ENCODE assay signal across 14 cellular contexts in genomic region chr11:121890377-121890776, GRCh38.
A peak's percentile ranks its signal among the peaks of the same experiment; 100 is the strongest.
DNase-seq lines count a peak whose midpoint lies in the region; ATAC-seq and TF ChIP-seq lines count a peak whose summit lies in the region.
"Had no signal": no experiment of that assay in that cellular context is flagged by ENCODE, and none has a peak within 500 bp of the region (broad histone marks: within the 10 kb centered on the region; RNA-seq: fewer than 3 reads in every experiment).

No MANE protein-coding gene starts in this region.

- H3K4me1 Mint-ChIP-seq in chondrocyte (ENCODE audit: low read depth): peaks cover 61% of the 10 kb centered on the region
- H3K4me1 Mint-ChIP-seq in activated CD4-positive, alpha-beta T cell treated with anti-CD3 and anti-CD28 coated beads, Interleukin-2, amount 10 ng/mL, durations not matched to agents 7 days and 5 days: no peaks in the 10 kb centered on the region
- H3K4me1 Mint-ChIP-seq: activated naive CD4-positive, alpha-beta T cell treated with anti-CD3 and anti-CD28 coated beads, Interleukin-2, amount 50 U/mL, for 24 hours had no signal

- H3K27ac Mint-ChIP-seq in chondrocyte (ENCODE audit: unreplicated experiment): peak overlapping the region; percentile 75
- H3K27ac Mint-ChIP-seq in activated CD4-positive, alpha-beta T cell treated with anti-CD3 and anti-CD28 coated beads, Interleukin-2, amount 10 ng/mL, durations not matched to agents 7 days and 5 days: no peak overlapping the region
- H3K27ac Mint-ChIP-seq: activated CD8-positive, alpha-beta T cell treated with anti-CD3 and anti-CD28 coated beads, Interleukin-2, amount 10 ng/mL, durations not matched to agents 7 days and 5 days; activated naive CD4-positive, alpha-beta T cell treated with anti-CD3 and anti-CD28 coated beads, Interleukin-2, amount 50 U/mL, for 24 hours had no signal

- H3K4me3 ChIP-seq in AG09309 (ENCODE audit: control insufficient read depth, low read depth, low read length): no peak overlapping the region
- H3K4me3 ChIP-seq in colonic mucosa: no peak overlapping the region
- H3K4me3 ChIP-seq: skin epidermis, upper lobe of left lung had no signal

- POLR2A ChIA-PET in activated CD4-positive, alpha-beta T cell treated with anti-CD3 and anti-CD28 coated beads, Interleukin-2, amount 10 ng/mL, durations not matched to agents 7 days and 5 days (lab: Charles Lee): no interaction called here

- H3K36me3 Mint-ChIP-seq in chondrocyte (ENCODE audit: low read depth): no peaks in the 10 kb centered on the region
- no peaks in the 10 kb centered on the region for H3K36me3 Mint-ChIP-seq in activated CD4-positive, alpha-beta T cell treated with anti-CD3 and anti-CD28 coated beads, Interleukin-2, amount 10 ng/mL, durations not matched to agents 7 days and 5 days (ENCODE audit: low read depth)
- H3K36me3 Mint-ChIP-seq: activated naive CD4-positive, alpha-beta T cell treated with anti-CD3 and anti-CD28 coated beads, Interleukin-2, amount 50 U/mL, for 24 hours had no signal

- intact Hi-C loops in colonic mucosa (cut with DNase I): no loop called here

- no peak for ATAC-seq in GM18505 (IDR thresholded peaks at IDR 0.05; ENCODE audit: unreplicated experiment)
- ATAC-seq in GM21723 (IDR thresholded peaks at IDR 0.05; ENCODE audit: unreplicated experiment): no peak
- ATAC-seq: activated CD8-positive, alpha-beta T cell treated with anti-CD3 and anti-CD28 coated beads, Interleukin-2, amount 10 ng/mL, durations not matched to agents 7 days and 5 days had no signal

- H3K27me3 Mint-ChIP-seq in chondrocyte (ENCODE audit: low read depth): no peaks in the 10 kb centered on the region
- no peaks in the 10 kb centered on the region for H3K27me3 Mint-ChIP-seq in activated CD4-positive, alpha-beta T cell treated with anti-CD3 and anti-CD28 coated beads, Interleukin-2, amount 10 ng/mL, durations not matched to agents 7 days and 5 days

- no peaks in the 10 kb centered on the region for H3K9me3 ChIP-seq in colonic mucosa
- H3K9me3 ChIP-seq: upper lobe of left lung had no signal

- H3K36me3 ChIP-seq in colonic mucosa: no peaks in the 10 kb centered on the region
- H3K36me3 ChIP-seq: upper lobe of left lung had no signal

- DNase-seq in AG09309 (ENCODE audit: low read depth) (peak; percentile 95), chondrocyte (ENCODE audit: low spot score) (no peak), medulla oblongata (ENCODE audit: extremely low spot score) (peak; percentile 54), colonic mucosa (no peak)
- DNase-seq in activated CD4-positive, alpha-beta T cell treated with anti-CD3 and anti-CD28 coated beads, Interleukin-2, amount 10 ng/mL, durations not matched to agents 7 days and 5 days: no peak
- DNase-seq: activated CD8-positive, alpha-beta T cell treated with anti-CD3 and anti-CD28 coated beads, Interleukin-2, amount 10 ng/mL, durations not matched to agents 7 days and 5 days; effector CD8-positive, alpha-beta T cell; NCI-H1930; upper lobe of left lung had no signal

- H3K27me3 ChIP-seq in colonic mucosa: no peaks in the 10 kb centered on the region
- H3K27me3 ChIP-seq: upper lobe of left lung had no signal

- H3K4me1 ChIP-seq in colonic mucosa: no peaks in the 10 kb centered on the region
- H3K4me1 ChIP-seq: upper lobe of left lung had no signal

- CTCF ChIA-PET in activated CD4-positive, alpha-beta T cell treated with anti-CD3 and anti-CD28 coated beads, Interleukin-2, amount 10 ng/mL, durations not matched to agents 7 days and 5 days (lab: Charles Lee): no interaction called here

- H3K9me3 Mint-ChIP-seq in chondrocyte (ENCODE audit: low read depth): peaks cover 11% of the 10 kb centered on the region
- H3K9me3 Mint-ChIP-seq in activated CD4-positive, alpha-beta T cell treated with anti-CD3 and anti-CD28 coated beads, Interleukin-2, amount 10 ng/mL, durations not matched to agents 7 days and 5 days: no peaks in the 10 kb centered on the region
- H3K9me3 Mint-ChIP-seq: activated naive CD4-positive, alpha-beta T cell treated with anti-CD3 and anti-CD28 coated beads, Interleukin-2, amount 50 U/mL, for 24 hours had no signal

- TF ChIP-seq POLR2A in GM18505 (IDR thresholded peaks at IDR 0.05; ENCODE audit: borderline replicate concordance, extremely low read depth, insufficient read depth, insufficient read length): no peak

- no peak for TF ChIP-seq RAD21 in Ishikawa (IDR thresholded peaks at IDR 0.05; ENCODE audit: low read depth)

- no peak overlapping the region for H3K4me3 Mint-ChIP-seq in chondrocyte (ENCODE audit: unreplicated experiment)
- no peak overlapping the region for H3K4me3 Mint-ChIP-seq in activated CD4-positive, alpha-beta T cell treated with anti-CD3 and anti-CD28 coated beads, Interleukin-2, amount 10 ng/mL, durations not matched to agents 7 days and 5 days
- H3K4me3 Mint-ChIP-seq: activated CD8-positive, alpha-beta T cell treated with anti-CD3 and anti-CD28 coated beads, Interleukin-2, amount 10 ng/mL, durations not matched to agents 7 days and 5 days; activated naive CD4-positive, alpha-beta T cell treated with anti-CD3 and anti-CD28 coated beads, Interleukin-2, amount 50 U/mL, for 24 hours had no signal

- no peak overlapping the region for H3K9ac ChIP-seq in colonic mucosa (ENCODE audit: low read depth in 2 of 2, low read length in 2 of 2)

- no peak for TF ChIP-seq CTCF in AG09309 (IDR thresholded peaks at IDR 0.05; ENCODE audit: control insufficient read depth, insufficient read depth, low read depth, low read length, missing control alignments)
- TF ChIP-seq CTCF in chondrocyte (IDR thresholded peaks at IDR 0.05): no peak
- no peak for TF ChIP-seq CTCF in colonic mucosa (IDR thresholded peaks at IDR 0.05)

- TF ChIP-seq EP300 in Ishikawa (IDR thresholded peaks at IDR 0.05; ENCODE audit: borderline replicate concordance): no peak

- H3K27ac ChIP-seq in colonic mucosa: no peak overlapping the region
- H3K27ac ChIP-seq: upper lobe of left lung had no signal

TF ChIP-seq in Ishikawa, 13 proteins besides CTCF, POLR2A, EP300 and RAD21:
- TF ChIP-seq NFIC (IDR thresholded peaks at IDR 0.05) (peak; percentile 20; the same call in 1 of the 2 replicates), CEBPB (IDR thresholded peaks at IDR 0.05) (no peak)

Comparison
In these comparisons a context has a peak if more than half of its experiments do, and no peak if none do; other contexts are left out.
1. DNase-seq: peak in AG09309 (single experiment) and medulla oblongata (single experiment); none in chondrocyte (single experiment), colonic mucosa (single experiment) and activated CD4-positive, alpha-beta T cell treated with anti-CD3 and anti-CD28 coated beads, Interleukin-2, amount 10 ng/mL, durations not matched to agents 7 days and 5 days (single experiment).